ENCODE assay signal across 20 cellular contexts in genomic region chr7:77783111-77783510, GRCh38.
"Had no signal": no experiment of that assay in that cellular context is flagged by ENCODE, and none has a peak within 500 bp of the region (broad histone marks: within the 10 kb centered on the region; RNA-seq: fewer than 3 reads in every experiment).

No MANE protein-coding gene starts in this region.

- H3K4me3 ChIP-seq: dorsolateral prefrontal cortex, right lobe of liver, suprapubic skin, vagina had no signal

- FAIRE-seq: bronchial epithelial cell had no signal

- ATAC-seq: activated CD4-positive, CD25-positive, alpha-beta regulatory T cell treated with anti-CD3 and anti-CD28 coated beads, Interleukin-2, amount 50 U/mL, for 24 hours; left ventricle myocardium superior; naive thymus-derived CD4-positive, alpha-beta T cell had no signal

- H3K79me2 ChIP-seq: parathyroid adenoma had no signal

- DNase-seq: activated CD4-positive, alpha-beta T cell treated with anti-CD3 and anti-CD28 coated beads, Interleukin-2, amount 50 U/mL, for 1 hour; activated CD8-positive, alpha-beta memory T cell treated with anti-CD3 and anti-CD28 coated beads for 24 hours; activated CD8-positive, alpha-beta memory T cell treated with anti-CD3 and anti-CD28 coated beads, Interleukin-2, amount 50 U/mL, for 48 hours; activated effector memory CD4-positive, alpha-beta T cell treated with Interleukin-2 at 50 U/mL for 16 hours; activated naive CD4-positive, alpha-beta T cell treated with anti-CD3 and anti-CD28 coated beads, Interleukin-2, amount 50 U/mL, for 16 hours; activated T-cell treated with anti-CD3 and anti-CD28 coated beads, Interleukin-2, amount 50 U/mL, for 48 hours; dorsolateral prefrontal cortex; kidney glomerular epithelial cell; left ventricle myocardium superior; naive thymus-derived CD4-positive, alpha-beta T cell; right lobe of liver; stimulated activated CD4-positive, alpha-beta T cell treated with anti-CD3 and anti-CD28 coated beads, Interleukin-15, amount 100 ng/mL, for 24 hours; stimulated activated CD4-positive, alpha-beta T cell treated with anti-CD3 and anti-CD28 coated beads, Interleukin-2, amount 100 ng/mL, for 48 hours; T-helper 9 cell; trophoblast cell had no signal

- H3K4me1 ChIP-seq: parathyroid adenoma, suprapubic skin, vagina had no signal

- H3K9me3 ChIP-seq: suprapubic skin, vagina had no signal

- H3K27ac ChIP-seq: dorsolateral prefrontal cortex, parathyroid adenoma, suprapubic skin, vagina had no signal

- H3K9ac ChIP-seq: parathyroid adenoma had no signal

- H3K27me3 ChIP-seq: dorsolateral prefrontal cortex, right lobe of liver, suprapubic skin, vagina had no signal

- H2AFZ ChIP-seq: parathyroid adenoma had no signal
